8 cellular contexts compared by ENCODE assay signal in the genomic region with DNA sequence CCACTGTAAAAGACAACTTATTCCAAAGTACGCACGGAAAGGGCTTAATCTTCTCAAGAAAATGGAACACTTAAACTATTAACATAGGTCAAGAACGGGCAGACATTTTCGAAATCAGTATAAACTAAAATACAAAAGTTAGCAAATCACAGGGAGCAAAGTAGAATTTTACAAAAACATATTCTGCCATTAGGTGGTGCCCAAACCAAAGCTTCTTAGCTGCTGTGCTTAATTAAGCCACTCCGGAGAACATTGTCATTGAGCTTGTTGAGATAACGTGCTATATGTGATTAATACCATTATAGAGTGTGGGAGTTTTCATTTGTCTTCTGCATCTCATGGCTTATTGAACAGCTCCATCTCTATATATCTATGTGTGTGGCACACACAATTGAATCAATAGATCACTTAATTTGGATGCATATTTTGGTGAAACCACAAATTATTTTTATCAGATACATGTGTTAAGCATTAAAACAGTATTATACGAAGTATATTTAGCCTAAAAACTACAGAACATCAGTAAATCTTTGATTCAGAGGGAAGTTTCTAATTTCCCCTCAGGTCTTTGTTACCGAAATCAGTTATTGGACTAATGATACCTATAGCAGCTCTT. TPM values are rescaled to one million over a fixed set of nuclear protein-coding genes. Genes with fewer than 3 reads are reported as not detected.
DNase-seq lines count a peak whose midpoint lies in the region; ATAC-seq and TF ChIP-seq lines count a peak whose summit lies in the region.

No MANE protein-coding gene starts in this region.

- WGBS in right cardiac atrium, result 53% methylated on average over 8 of the region's 8 CpGs
- whole genome bisulfite sequencing in upper lobe of left lung, 2 donors, result 49 to 58% methylated on average over 8 of the region's 8 CpGs

- H3K27ac ChIP-seq in right cardiac atrium (ENCODE audit: low read length) (no peak overlapping the region), upper lobe of left lung (no peak overlapping the region), gastrocnemius medialis (no peak overlapping the region)

- peak; percentile 71 for ATAC-seq in activated B cell treated with CpG ODN at 0.5 μM for 24 hours (ENCODE audit: low read depth)
- ATAC-seq in right cardiac atrium, result peak; percentile 47 to 51
- peak; percentile 36 to 57 for ATAC-seq in upper lobe of left lung (ENCODE audit: low FRiP score in 2 of 2)
- no peak for ATAC-seq in gastrocnemius medialis
- no peak for ATAC-seq in HG03095 (IDR thresholded peaks at IDR 0.05; ENCODE audit: unreplicated experiment)

- H3K4me1 ChIP-seq in right cardiac atrium (ENCODE audit: control insufficient read depth, insufficient read depth, low read length), result no peaks in the 10 kb centered on the region
- H3K4me1 ChIP-seq in upper lobe of left lung, result peaks cover 0 to 3% (median 0%) of the 10 kb centered on the region in 4 donors
- H3K4me1 ChIP-seq in gastrocnemius medialis, result no peaks in the 10 kb centered on the region

- TF ChIP-seq POLR2A in upper lobe of left lung (IDR thresholded peaks at IDR 0.05) (no peak), gastrocnemius medialis (IDR thresholded peaks at IDR 0.05) (no peak)

- H3K27me3 ChIP-seq in right cardiac atrium (ENCODE audit: control insufficient read depth, insufficient read depth) (no peaks in the 10 kb centered on the region), upper lobe of left lung (no peaks in the 10 kb centered on the region), gastrocnemius medialis (no peaks in the 10 kb centered on the region)

- H3K4me1 Mint-ChIP-seq in activated B cell treated with CpG ODN at 0.5 μM for 24 hours, result no peaks in the 10 kb centered on the region

- H3K9me3 ChIP-seq in right cardiac atrium (ENCODE audit: control insufficient read depth, low read length) (no peaks in the 10 kb centered on the region), upper lobe of left lung (no peaks in the 10 kb centered on the region), gastrocnemius medialis (no peaks in the 10 kb centered on the region)

- H3K36me3 Mint-ChIP-seq in activated B cell treated with CpG ODN at 0.5 μM for 24 hours (ENCODE audit: low read depth), result peaks cover 16% of the 10 kb centered on the region

- intact Hi-C loops in activated B cell treated with CpG ODN at 0.5 μM for 24 hours (cut with micrococcal nuclease) (loop anchor here (1.0 to 5.0 kb wide), 10 partner anchors 30 to 1106 kb away; partner anchors contain the start of gene ADRA1B), right cardiac atrium (cut with DNase I) (loop anchor here in 2 of 4 donors (10.0 kb wide), 1 partner anchor 698 kb away; no protein-coding TSS in a partner anchor), gastrocnemius medialis (cut with DNase I; ENCODE audit: low total_unique reads) (loop anchor here (5.0 kb wide), 1 partner anchor 701 kb away; no protein-coding TSS in a partner anchor)

- H3K27me3 Mint-ChIP-seq in activated B cell treated with CpG ODN at 0.5 μM for 24 hours, result no peaks in the 10 kb centered on the region

- CTCF ChIA-PET in activated B cell treated with CpG ODN at 0.5 μM for 24 hours (lab: Charles Lee), result interaction anchor here (0.8 to 7.5 kb wide), 21 partner anchors 10 to 1211 kb away, joined by 3 to 68 read pairs (median 5); partner anchors contain the start of gene ADRA1B

- TF ChIP-seq EP300 in upper lobe of left lung (IDR thresholded peaks at IDR 0.05), result no peak

- POLR2A ChIA-PET in activated B cell treated with CpG ODN at 0.5 μM for 24 hours (lab: Charles Lee), result interaction anchor here (0.7 to 1.1 kb wide), 3 partner anchors 229 to 701 kb away, joined by 5 to 12 read pairs (median 5); no protein-coding TSS in a partner anchor

- TF ChIP-seq CTCF in activated B cell treated with CpG ODN at 0.5 μM for 24 hours (IDR thresholded peaks at IDR 0.05) (no peak), upper lobe of left lung (IDR thresholded peaks at IDR 0.05) (peak in 5 of 6 experiments; percentile 12 to 47 (median 31)), gastrocnemius medialis (IDR thresholded peaks at IDR 0.05 in 4 of 5, conservative IDR thresholded peaks at IDR 0.05 in 1 of 5) (peak in 2 of 5 experiments; percentile 18 to 33)

- H3K36me3 ChIP-seq in upper lobe of left lung (peaks cover 2 to 33% (median 8%) of the 10 kb centered on the region in 4 donors), gastrocnemius medialis (peaks cover 0 to 5% of the 10 kb centered on the region in 2 donors)

- no peak overlapping the region for H3K27ac Mint-ChIP-seq in activated B cell treated with CpG ODN at 0.5 μM for 24 hours

- peak; percentile 7 for DNase-seq in DMS153 treated with DMSO at 0.1 percent for 48 hours (lab: John Stamatoyannopoulos, UW; ENCODE audit: unreplicated experiment)
- no peak for DNase-seq in DMS153 (lab: John Stamatoyannopoulos, UW)
- DNase-seq in LoVo (ENCODE audit: low spot score), result peak; percentile 15
- DNase-seq in activated B cell treated with CpG ODN at 0.5 μM for 24 hours, result no peak
- DNase-seq in right cardiac atrium, result no peak
- DNase-seq in upper lobe of left lung, result no peak
- no peak for DNase-seq in gastrocnemius medialis

- H3K4me3 Mint-ChIP-seq in activated B cell treated with CpG ODN at 0.5 μM for 24 hours, result no peak overlapping the region

- in situ Hi-C loops in gastrocnemius medialis (cut with MboI; ENCODE audit: low sequenced_read_pairs in 4 of 4), result loop anchor here in 2 of 4 donors (25.0 kb wide), 1 partner anchor 701 kb away; no protein-coding TSS in a partner anchor

- H3K9me3 Mint-ChIP-seq in activated B cell treated with CpG ODN at 0.5 μM for 24 hours, result no peaks in the 10 kb centered on the region

- H3K4me3 ChIP-seq in right cardiac atrium (ENCODE audit: low read length) (no peak overlapping the region), upper lobe of left lung (no peak overlapping the region), gastrocnemius medialis (no peak overlapping the region)

RNA-seq across cellular contexts. Expression of gene UBLCP1, which starts 23.4 kb away (rescaled TPM):
- total RNA-seq in activated B cell treated with CpG ODN at 0.5 μM for 24 hours (40.3 and 44.8 TPM in 2 replicates), right cardiac atrium (10 to 100 TPM; 14.9 to 19.9 (median 17.1) TPM), upper lobe of left lung (10 to 100 TPM in 5 of 6 donors, 1 to 10 TPM in 1; 8.4 to 36.1 (median 24.6) TPM), gastrocnemius medialis (10 to 100 TPM; 11.1 to 16.0 (median 14.3) TPM)
- 14.9 TPM for polyA plus RNA-seq in right cardiac atrium

RNA-seq across cellular contexts. Expression of gene IL12B, which starts 43.8 kb away (rescaled TPM):
- 0.73 and 0.81 TPM in 2 replicates for total RNA-seq in activated B cell treated with CpG ODN at 0.5 μM for 24 hours
- total RNA-seq in right cardiac atrium, result not detected
- not detected for polyA plus RNA-seq in right cardiac atrium
- not detected for total RNA-seq in upper lobe of left lung
- total RNA-seq in gastrocnemius medialis, result not detected

Comparison
In these comparisons a context has a peak if more than half of its experiments do, and no peak if none do; other contexts are left out.
1. DNase-seq: peak in DMS153 treated with DMSO at 0.1 percent for 48 hours (single experiment) and LoVo (single experiment); none in DMS153 (single experiment), activated B cell treated with CpG ODN at 0.5 μM for 24 hours (single experiment), right cardiac atrium (0 of 3), upper lobe of left lung (0 of 2) and gastrocnemius medialis (0 of 2).
2. ATAC-seq: peak in activated B cell treated with CpG ODN at 0.5 μM for 24 hours (single experiment), right cardiac atrium (2 of 2) and upper lobe of left lung (2 of 2); none in gastrocnemius medialis (0 of 2) and HG03095 (single experiment).